In the genomic region with DNA sequence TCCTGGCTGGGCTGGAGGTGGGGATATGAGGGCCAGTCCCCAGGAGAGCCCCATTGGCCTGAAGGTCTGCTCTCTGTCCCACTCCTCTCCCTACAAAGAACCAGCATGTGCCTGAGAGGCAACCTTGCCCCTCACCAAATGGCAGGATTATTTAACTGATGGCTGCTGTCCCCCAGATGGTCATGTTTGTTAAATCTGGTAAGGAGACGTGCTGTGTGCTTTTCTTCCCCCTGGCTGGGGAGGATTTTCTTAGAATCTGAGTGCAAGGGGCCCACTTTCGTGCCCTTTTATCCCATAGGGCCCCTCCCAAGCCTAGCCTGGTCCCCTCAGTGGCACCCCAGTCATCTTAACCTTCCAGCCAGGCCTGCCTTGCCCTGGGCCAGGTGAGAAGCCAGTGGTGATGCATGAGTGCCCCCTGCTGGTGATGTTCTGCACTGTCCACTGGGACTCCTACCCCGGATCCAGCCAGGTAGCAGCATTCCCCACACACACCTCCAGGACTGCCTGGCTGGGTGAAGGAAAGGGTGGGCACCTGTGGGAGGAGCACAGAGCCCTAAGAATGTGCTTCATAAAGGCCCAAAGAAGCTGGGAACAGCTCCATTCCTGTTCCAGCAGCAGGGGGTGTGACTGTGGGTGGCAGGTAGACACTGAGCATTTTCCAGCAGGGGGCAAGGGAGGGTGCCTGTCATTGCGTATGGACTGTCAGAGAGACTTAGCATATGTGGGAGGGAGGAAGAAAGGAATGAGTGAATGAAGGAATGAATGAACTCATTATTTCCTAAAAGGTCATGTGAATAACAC, we compare ENCODE assay signal across 8 cellular contexts. TPM values are rescaled to one million over a fixed set of nuclear protein-coding genes. Genes with fewer than 3 reads are reported as not detected.
DNase-seq lines count a peak whose midpoint lies in the region; ATAC-seq and TF ChIP-seq lines count a peak whose summit lies in the region.

No MANE protein-coding gene starts in this region.

- H3K4me3 Mint-ChIP-seq in Caco-2 (ENCODE audit: unreplicated experiment) = no peak overlapping the region
- no peak overlapping the region for H3K4me3 Mint-ChIP-seq in activated T-helper 17 cell treated with anti-CD3 and anti-CD28 coated beads, Interleukin-2, amount 50 U/mL, for 72 hours

- H3K4me3 ChIP-seq in Caco-2 (ENCODE audit: low read depth, low read length) (no peak overlapping the region), gastroesophageal sphincter (no peak overlapping the region), parathyroid adenoma (ENCODE audit: low read depth, low read length) (no peak overlapping the region), upper lobe of left lung (no peak overlapping the region)

- no peak overlapping the region for H3K9ac ChIP-seq in parathyroid adenoma

- DNase-seq in Caco-2 (peak; percentile 84 to 92), RKO (ENCODE audit: low spot score) (peak; percentile 23), upper lobe of left lung (peak in 1 of 2 donors; percentile 82)

- H3K4me1 Mint-ChIP-seq in Caco-2 (ENCODE audit: low read depth, unreplicated experiment) = peaks cover 40% of the 10 kb centered on the region
- H3K4me1 Mint-ChIP-seq in activated T-helper 17 cell treated with anti-CD3 and anti-CD28 coated beads, Interleukin-2, amount 50 U/mL, for 72 hours = peaks cover 3% of the 10 kb centered on the region

- peak; percentile 92 to 98 for TF ChIP-seq CTCF in Caco-2 (IDR thresholded peaks at IDR 0.05; ENCODE audit: insufficient read depth in 1 of 2, low read depth in 1 of 2, low read length in 1 of 2, severe bottlenecking in 1 of 2, unreplicated experiment in 1 of 2)
- peak in 3 of 4 experiments; percentile 52 to 79 (median 76) for TF ChIP-seq CTCF in gastroesophageal sphincter (IDR thresholded peaks at IDR 0.05)
- TF ChIP-seq CTCF in parathyroid adenoma (IDR thresholded peaks at IDR 0.05) = peak; percentile 63
- peak; percentile 79 to 93 (median 90) for TF ChIP-seq CTCF in upper lobe of left lung (IDR thresholded peaks at IDR 0.05)

- peak overlapping the region; percentile 94 for H3K27ac Mint-ChIP-seq in Caco-2 (ENCODE audit: unreplicated experiment)
- H3K27ac Mint-ChIP-seq in activated T-helper 17 cell treated with anti-CD3 and anti-CD28 coated beads, Interleukin-2, amount 50 U/mL, for 72 hours = peak overlapping the region; percentile 78

- TF ChIP-seq POLR2A in gastroesophageal sphincter (IDR thresholded peaks at IDR 0.05) = no peak
- TF ChIP-seq POLR2A in upper lobe of left lung (IDR thresholded peaks at IDR 0.05) = no peak

- ATAC-seq in HG03280 (IDR thresholded peaks at IDR 0.05; ENCODE audit: unreplicated experiment) (peak; percentile 55), gastroesophageal sphincter (no peak), upper lobe of left lung (ENCODE audit: low FRiP score in 2 of 2) (peak; percentile 85 to 90), HG03025 (IDR thresholded peaks at IDR 0.05; ENCODE audit: low FRiP score, unreplicated experiment) (no peak)
- ATAC-seq in activated T-helper 17 cell treated with anti-CD3 and anti-CD28 coated beads, Interleukin-2, amount 50 U/mL, for 72 hours (replicated peaks) = peak; percentile 99

- H3K9me3 ChIP-seq in Caco-2 = no peaks in the 10 kb centered on the region
- no peaks in the 10 kb centered on the region for H3K9me3 ChIP-seq in gastroesophageal sphincter
- no peaks in the 10 kb centered on the region for H3K9me3 ChIP-seq in parathyroid adenoma (ENCODE audit: control insufficient read depth, low read length)
- no peaks in the 10 kb centered on the region for H3K9me3 ChIP-seq in upper lobe of left lung

- no TSS peak for BruUV-seq in Caco-2 (replicated peaks; lab: Mats Ljungman, UMichigan)

- peaks cover 35% of the 10 kb centered on the region for H3K4me1 ChIP-seq in Caco-2
- H3K4me1 ChIP-seq in gastroesophageal sphincter = no peaks in the 10 kb centered on the region
- no peaks in the 10 kb centered on the region for H3K4me1 ChIP-seq in parathyroid adenoma
- H3K4me1 ChIP-seq in upper lobe of left lung = peaks cover 0 to 15% (median 6%) of the 10 kb centered on the region in 4 donors

- H3K36me3 ChIP-seq in Caco-2 (ENCODE audit: control insufficient read depth, insufficient read depth, low read length) (no peaks in the 10 kb centered on the region), gastroesophageal sphincter (no peaks in the 10 kb centered on the region), parathyroid adenoma (ENCODE audit: control insufficient read depth, insufficient read depth, low read length) (no peaks in the 10 kb centered on the region), upper lobe of left lung (no peaks in the 10 kb centered on the region)

- H3K79me2 ChIP-seq in parathyroid adenoma = no peaks in the 10 kb centered on the region

- no peak overlapping the region for H3K4me2 ChIP-seq in parathyroid adenoma (ENCODE audit: low read length)

- TF ChIP-seq EP300 in gastroesophageal sphincter (IDR thresholded peaks at IDR 0.05) (no peak), upper lobe of left lung (IDR thresholded peaks at IDR 0.05) (no peak)

- H3K27me3 ChIP-seq in Caco-2 (replicated peaks; ENCODE audit: control insufficient read depth, insufficient read depth, low read length) (no peaks in the 10 kb centered on the region), gastroesophageal sphincter (peaks cover 97% of the 10 kb centered on the region), parathyroid adenoma (ENCODE audit: control insufficient read depth, insufficient read depth, low read length) (peaks cover 4% of the 10 kb centered on the region), upper lobe of left lung (no peaks in the 10 kb centered on the region)

- H3K9me3 Mint-ChIP-seq in Caco-2 (ENCODE audit: unreplicated experiment) = no peaks in the 10 kb centered on the region
- H3K9me3 Mint-ChIP-seq in activated T-helper 17 cell treated with anti-CD3 and anti-CD28 coated beads, Interleukin-2, amount 50 U/mL, for 72 hours = no peaks in the 10 kb centered on the region

- 0 to 24% methylated on average over 1 to 4 of the region's 4 CpGs for WGBS in gastroesophageal sphincter (ENCODE audit: low coverage in 1 of 2), 2 donors
- 46 to 61% methylated on average over 3 to 4 of the region's 4 CpGs for WGBS in upper lobe of left lung, 2 donors

- H3K27me3 Mint-ChIP-seq in Caco-2 (ENCODE audit: insufficient read depth, unreplicated experiment) = no peaks in the 10 kb centered on the region
- no peaks in the 10 kb centered on the region for H3K27me3 Mint-ChIP-seq in activated T-helper 17 cell treated with anti-CD3 and anti-CD28 coated beads, Interleukin-2, amount 50 U/mL, for 72 hours

- peaks cover 13% of the 10 kb centered on the region for H3K36me3 Mint-ChIP-seq in Caco-2 (ENCODE audit: insufficient read depth, unreplicated experiment)
- H3K36me3 Mint-ChIP-seq in activated T-helper 17 cell treated with anti-CD3 and anti-CD28 coated beads, Interleukin-2, amount 50 U/mL, for 72 hours (ENCODE audit: low read depth) = peaks cover 24% of the 10 kb centered on the region

- intact Hi-C loops in Caco-2 (cut with micrococcal nuclease; ENCODE audit: unreplicated experiment) = loop anchor here (1.0 to 10.0 kb wide), 6 partner anchors 25 to 382 kb away; no protein-coding TSS in a partner anchor

- no peak overlapping the region for H3K27ac ChIP-seq in gastroesophageal sphincter
- no peak overlapping the region for H3K27ac ChIP-seq in parathyroid adenoma
- H3K27ac ChIP-seq in upper lobe of left lung = no peak overlapping the region

- POLR2A ChIA-PET in Caco-2 (lab: Charles Lee) = no interaction called here

- H2AFZ ChIP-seq in parathyroid adenoma = no peak overlapping the region

- CTCF ChIA-PET in Caco-2 (lab: Charles Lee) = interaction anchor here (0.6 to 5.2 kb wide), 5 partner anchors 15 to 181 kb away, joined by 3 to 49 read pairs (median 5); no protein-coding TSS in a partner anchor

RNA-seq across cellular contexts. Expression of a gene that starts 28.9 kb away (rescaled TPM):
- total RNA-seq in Caco-2 (2022) (3.6 TPM in 2 replicates), gastroesophageal sphincter (10 to 100 TPM in 3 of 4 donors, 1 to 10 TPM in 1; 6.4 to 14.6 (median 12.1) TPM), upper lobe of left lung (10 to 100 TPM; 14.0 to 74.0 (median 45.9) TPM)
- 100 to 1,000 TPM; 170 to 245 TPM for total RNA-seq in activated T-helper 17 cell treated with anti-CD3 and anti-CD28 coated beads, Interleukin-2, amount 50 U/mL, for 72 hours

RNA-seq across cellular contexts. Expression of a gene that starts 30.0 kb away (rescaled TPM):
- total RNA-seq in Caco-2 (2022) (4.0 and 4.6 TPM in 2 replicates), gastroesophageal sphincter (under 1 TPM in 3 of 4 donors, not detected in 1; under 0.01 to 0.19 (median 0.16) TPM), upper lobe of left lung (1 to 10 TPM in 5 of 6 donors, under 1 TPM in 1; 0.37 to 9.1 (median 4.5) TPM)
- 1 to 10 TPM in 1 of 2 donors, under 1 TPM in 1; 0.24 to 2.2 TPM for total RNA-seq in activated T-helper 17 cell treated with anti-CD3 and anti-CD28 coated beads, Interleukin-2, amount 50 U/mL, for 72 hours

Comparison
In these comparisons a context has a peak if more than half of its experiments do, and no peak if none do; other contexts are left out.
1. ATAC-seq: peak in HG03280 (single experiment), activated T-helper 17 cell treated with anti-CD3 and anti-CD28 coated beads, Interleukin-2, amount 50 U/mL, for 72 hours (single experiment) and upper lobe of left lung (2 of 2); none in gastroesophageal sphincter (single experiment) and HG03025 (single experiment).
2. Peak in every context shown above with its lines, with median percentiles within 50 percentile points of each other: CTCF ChIP-seq.